ENCODE assay signal across 11 cellular contexts in the genomic region with DNA sequence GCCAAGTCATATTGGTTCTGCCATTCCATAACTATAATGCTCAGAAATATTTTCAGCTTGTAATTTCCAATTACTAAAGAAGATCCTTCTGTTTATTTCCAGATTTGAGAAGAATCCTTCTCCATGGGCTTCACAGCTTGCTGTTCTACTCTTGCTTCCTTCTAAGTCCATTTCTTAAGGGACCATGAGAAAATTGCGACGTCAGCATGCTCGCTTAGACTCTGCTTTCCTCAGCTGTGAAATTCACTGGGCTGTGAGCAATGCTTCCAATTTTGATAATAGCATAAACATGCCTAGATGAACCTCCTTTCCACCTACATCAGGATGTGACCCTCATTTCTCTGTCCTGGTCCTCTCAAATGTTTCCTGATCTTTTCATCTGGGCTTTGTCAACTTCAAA.
"Had no signal": no experiment of that assay in that cellular context is flagged by ENCODE, and none has a peak within 500 bp of the region (broad histone marks: within the 10 kb centered on the region; RNA-seq: fewer than 3 reads in every experiment).

No MANE protein-coding gene starts in this region.

- H2AFZ ChIP-seq: GM23248, GM23338 had no signal

- H3K27ac Mint-ChIP-seq: GM23338, H9, HFFc6 had no signal

- H3K36me3 ChIP-seq: HAP-1 had no signal

- H3K4me1 Mint-ChIP-seq: GM23338, H9 had no signal

- H3K9ac ChIP-seq: GM23248 had no signal

- DNase-seq: GM23248, GOT3, H7, H9, HCEC 1CT, HFFc6 had no signal

- FAIRE-seq: H1, H54 had no signal

- H3K4me3 ChIP-seq: GM23248, GM23338, HAP-1 had no signal

- H3K9me3 Mint-ChIP-seq: GM23338, H9 had no signal

- H3K27ac ChIP-seq: GM23248 had no signal

- H3K9me3 ChIP-seq: HAP-1 had no signal

- H3K4me1 ChIP-seq: HAP-1 had no signal

- H3K4me3 Mint-ChIP-seq: GM23338, H9, HFFc6 had no signal

- H3K4me2 ChIP-seq: GM23338 had no signal

- ATAC-seq: GM23338, HCT116 had no signal
